Comparison of ENCODE assay signal across 26 cellular contexts in genomic region chr2:10502803-10503107, GRCh38.
"Had no signal": no experiment of that assay in that cellular context is flagged by ENCODE, and none has a peak within 500 bp of the region (broad histone marks: within the 10 kb centered on the region; RNA-seq: fewer than 3 reads in every experiment).

No MANE protein-coding gene starts in this region.

- H3K4me1 ChIP-seq: colonic mucosa, uterus had no signal

- H3K36me3 Mint-ChIP-seq: mesothelial cell of epicardium, naive B cell had no signal

- H3K9me3 ChIP-seq: colonic mucosa, gastroesophageal sphincter, sigmoid colon, thoracic aorta, uterus had no signal

- H3K9me3 Mint-ChIP-seq: activated CD4-positive, alpha-beta T cell treated with anti-CD3 and anti-CD28 coated beads, Interleukin-2, amount 10 ng/mL, durations not matched to agents 24 days and 14 days; activated CD8-positive, alpha-beta T cell treated with anti-CD3 and anti-CD28 coated beads for 36 hours; activated naive CD4-positive, alpha-beta T cell treated with anti-CD3 and anti-CD28 coated beads for 36 hours; activated T-helper 1 cell treated with anti-CD3 and anti-CD28 coated beads, Interleukin-12 subunit alpha, Interleukin-12 subunit beta, Interleukin-2, Interleukin-4 antibody, amounts not matched to agents 30 ng/mL and 10 ng/mL and 1 ng/mL, durations not matched to agents 14 hours and 24 hours and 36 hours; mesothelial cell of epicardium; naive B cell had no signal

- H3K4me2 ChIP-seq: hepatocyte had no signal

- H3K36me3 ChIP-seq: colonic mucosa, gastroesophageal sphincter, sigmoid colon, thoracic aorta, uterus had no signal

- H3K27me3 ChIP-seq: colonic mucosa, gastroesophageal sphincter, hepatocyte, sigmoid colon, uterus had no signal

- H3K4me3 ChIP-seq: colonic mucosa, gastroesophageal sphincter, hepatocyte, sigmoid colon, thoracic aorta, uterus had no signal

- ATAC-seq: activated CD8-positive, alpha-beta T cell treated with anti-CD3 and anti-CD28 coated beads for 36 hours; gastroesophageal sphincter; left ventricle myocardium superior; SK-N-SH treated with all-trans-retinoic acid at 6 μM for 48 hours; T-helper 17 cell had no signal

- FAIRE-seq: small intestine had no signal

- H3K4me3 Mint-ChIP-seq: activated CD4-positive, alpha-beta T cell treated with anti-CD3 and anti-CD28 coated beads, Interleukin-2, amount 10 ng/mL, durations not matched to agents 24 days and 14 days; activated CD8-positive, alpha-beta T cell treated with anti-CD3 and anti-CD28 coated beads for 36 hours; activated naive CD4-positive, alpha-beta T cell treated with anti-CD3 and anti-CD28 coated beads for 36 hours; activated T-helper 1 cell treated with anti-CD3 and anti-CD28 coated beads, Interleukin-12 subunit alpha, Interleukin-12 subunit beta, Interleukin-2, Interleukin-4 antibody, amounts not matched to agents 30 ng/mL and 10 ng/mL and 1 ng/mL, durations not matched to agents 14 hours and 24 hours and 36 hours; mesothelial cell of epicardium; T-helper 17 cell had no signal

- DNase-seq: activated CD4-positive, alpha-beta T cell treated with anti-CD3 and anti-CD28 coated beads, Interleukin-2, amount 10 ng/mL, durations not matched to agents 24 days and 14 days; activated CD4-positive, CD25-positive, alpha-beta regulatory T cell treated with anti-CD3 and anti-CD28 coated beads, Interleukin-2, amount 50 U/mL, for 72 hours; activated CD8-positive, alpha-beta T cell treated with anti-CD3 and anti-CD28 coated beads for 36 hours; activated naive CD4-positive, alpha-beta T cell treated with anti-CD3 and anti-CD28 coated beads for 36 hours; activated T-cell treated with anti-CD3 and anti-CD28 coated beads for 4 hours; amygdala; central memory CD4-positive, alpha-beta T cell; effector CD8-positive, alpha-beta T cell; left ventricle myocardium superior; naive B cell; sigmoid colon; small intestine; stimulated activated CD4-positive, alpha-beta T cell treated with anti-CD3 and anti-CD28 coated beads, Interleukin-1b, Interleukin-23, amount 100 ng/mL, for 48 hours; stimulated activated CD4-positive, alpha-beta T cell treated with anti-CD3 and anti-CD28 coated beads, Interleukin-4, amount 100 ng/mL, for 4 hours; stimulated activated naive CD4-positive, alpha-beta T cell; T-helper 17 cell; T1000; trophoblast cell; uterus had no signal

- H2AFZ ChIP-seq: hepatocyte had no signal

- H3K79me2 ChIP-seq: hepatocyte had no signal

- H3K27ac Mint-ChIP-seq: activated CD4-positive, alpha-beta T cell treated with anti-CD3 and anti-CD28 coated beads, Interleukin-2, amount 10 ng/mL, durations not matched to agents 24 days and 14 days; activated CD8-positive, alpha-beta T cell treated with anti-CD3 and anti-CD28 coated beads for 36 hours; activated naive CD4-positive, alpha-beta T cell treated with anti-CD3 and anti-CD28 coated beads for 36 hours; activated T-helper 1 cell treated with anti-CD3 and anti-CD28 coated beads, Interleukin-12 subunit alpha, Interleukin-12 subunit beta, Interleukin-2, Interleukin-4 antibody, amounts not matched to agents 30 ng/mL and 10 ng/mL and 1 ng/mL, durations not matched to agents 14 hours and 24 hours and 36 hours; mesothelial cell of epicardium; T-helper 17 cell had no signal

- H3K27ac ChIP-seq: colonic mucosa, gastroesophageal sphincter, hepatocyte, sigmoid colon, thoracic aorta, uterus had no signal

- H3K4me1 Mint-ChIP-seq: mesothelial cell of epicardium, naive B cell had no signal
